ENCODE assay signal across 1 cellular context in the genomic region with DNA sequence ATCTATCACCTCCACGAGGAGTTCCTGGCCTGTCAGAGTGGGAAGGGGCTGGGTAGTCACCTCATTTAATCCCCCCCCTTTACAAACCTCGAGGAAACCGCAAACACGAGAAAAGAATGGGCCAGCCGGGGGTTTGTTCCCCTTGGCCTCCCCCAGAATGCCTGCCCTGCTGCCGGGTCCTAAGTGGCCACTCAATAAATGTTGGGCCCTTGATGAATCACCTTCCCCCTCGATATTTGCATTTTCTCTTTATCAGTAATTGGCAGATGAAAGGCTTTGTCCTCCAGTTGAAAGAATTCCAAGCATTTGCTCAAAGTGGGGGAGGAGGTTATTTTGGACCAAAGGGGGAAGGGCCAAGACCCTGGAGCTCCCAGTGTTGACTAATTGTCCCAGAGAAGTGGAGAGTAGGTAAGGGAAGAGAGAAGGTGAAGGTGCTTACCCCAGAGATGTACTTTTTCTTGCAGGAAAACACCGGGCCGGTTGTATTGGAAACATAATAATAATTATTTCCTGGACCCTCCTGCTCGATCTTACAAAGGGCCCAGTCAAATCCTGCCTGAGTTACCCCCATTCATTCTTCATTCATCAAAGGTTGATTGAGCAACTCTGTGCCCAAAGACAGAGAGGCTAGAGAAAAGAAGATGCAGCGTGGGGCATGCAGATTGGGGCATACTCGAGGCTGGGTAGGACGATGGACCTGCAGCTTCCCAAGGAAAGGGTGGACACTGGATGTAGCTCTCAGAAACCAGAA.
TF ChIP-seq lines count a peak whose summit lies in the region.

No MANE protein-coding gene starts in this region.

TF ChIP-seq in HepG2, 621 proteins besides CTCF, POLR2A, EP300 and RAD21 (continued from another document and continues in another):
- TF ChIP-seq, protein P1, sequence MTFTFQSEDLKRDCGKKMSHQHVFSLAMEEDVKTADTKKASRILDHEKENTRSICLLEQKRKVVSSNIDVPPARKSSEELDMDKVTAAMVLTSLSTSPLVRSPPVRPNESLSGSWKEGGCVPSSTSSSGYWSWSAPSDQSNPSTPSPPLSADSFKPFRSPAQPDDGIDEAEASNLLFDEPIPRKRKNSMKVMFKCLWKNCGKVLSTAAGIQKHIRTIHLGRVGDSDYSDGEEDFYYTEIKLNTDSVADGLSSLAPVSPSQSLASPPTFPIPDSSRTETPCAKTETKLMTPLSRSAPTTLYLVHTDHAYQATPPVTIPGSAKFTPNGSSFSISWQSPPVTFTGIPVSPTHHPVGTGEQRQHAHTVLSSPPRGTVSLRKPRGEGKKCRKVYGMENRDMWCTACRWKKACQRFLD (CRISPR knock-in tag; IDR thresholded peaks at IDR 0.05; ENCODE audit: borderline replicate concordance) = no peak
- TF ChIP-seq AGO1 (IDR thresholded peaks at IDR 0.05; ENCODE audit: low read depth, low read length, poor library complexity, severe bottlenecking) (no peak), ZNF782 (CRISPR knock-in tag; IDR thresholded peaks at IDR 0.05; ENCODE audit: borderline replicate concordance) (no peak), NAIF1 (CRISPR knock-in tag; IDR thresholded peaks at IDR 0.05; ENCODE audit: borderline replicate concordance) (no peak), ZNF33B (CRISPR knock-in tag; IDR thresholded peaks at IDR 0.05) (no peak), ZMAT3 (CRISPR knock-in tag; conservative IDR thresholded peaks at IDR 0.05) (no peak), MBD4 (IDR thresholded peaks at IDR 0.05; ENCODE audit: borderline replicate concordance, low read length) (no peak), CREB1 (IDR thresholded peaks at IDR 0.05) (no peak), CREB1 (CRISPR knock-in tag; IDR thresholded peaks at IDR 0.05) (no peak), CBX1 (IDR thresholded peaks at IDR 0.05; ENCODE audit: low read depth) (no peak), ATF1 (CRISPR knock-in tag; IDR thresholded peaks at IDR 0.05) (no peak), ZNF382 (CRISPR knock-in tag; IDR thresholded peaks at IDR 0.05; ENCODE audit: borderline replicate concordance) (no peak), NCOA2 (CRISPR knock-in tag; IDR thresholded peaks at IDR 0.05) (peak; percentile 53; the same call in 1 of the 2 replicates), MED8 (CRISPR knock-in tag; IDR thresholded peaks at IDR 0.05; ENCODE audit: insufficient replicate concordance) (no peak), TBX3 (IDR thresholded peaks at IDR 0.05; ENCODE audit: borderline replicate concordance) (no peak), SKI (IDR thresholded peaks at IDR 0.05; ENCODE audit: partially characterized antibody) (no peak), RARG (CRISPR knock-in tag; IDR thresholded peaks at IDR 0.05; ENCODE audit: low read depth) (no peak), SMARCC2 (IDR thresholded peaks at IDR 0.05) (no peak), ZNF34 (CRISPR knock-in tag; IDR thresholded peaks at IDR 0.05; ENCODE audit: borderline replicate concordance) (no peak), ZNF83 (CRISPR knock-in tag; IDR thresholded peaks at IDR 0.05; ENCODE audit: borderline replicate concordance) (no peak), ZNF230 (CRISPR knock-in tag; IDR thresholded peaks at IDR 0.05) (no peak), ZNF749 (CRISPR knock-in tag; IDR thresholded peaks at IDR 0.05; ENCODE audit: borderline replicate concordance) (no peak), ZBTB20 (CRISPR knock-in tag; IDR thresholded peaks at IDR 0.05; ENCODE audit: borderline replicate concordance, low read depth) (no peak), NFIB (CRISPR knock-in tag; IDR thresholded peaks at IDR 0.05; ENCODE audit: borderline replicate concordance) (no peak), ZBTB21 (CRISPR knock-in tag; IDR thresholded peaks at IDR 0.05) (no peak), ZNF44 (CRISPR knock-in tag; IDR thresholded peaks at IDR 0.05) (no peak), PRPF4 (IDR thresholded peaks at IDR 0.05; ENCODE audit: low read depth, low read length, poor library complexity, severe bottlenecking) (peak; percentile 68), HNRNPH1 (optimal IDR thresholded peaks at IDR 0.05; ENCODE audit: low read depth, low read length) (no peak), ZNF460 (CRISPR knock-in tag; IDR thresholded peaks at IDR 0.05; ENCODE audit: borderline replicate concordance) (no peak), SMAD1 (CRISPR knock-in tag; IDR thresholded peaks at IDR 0.05; ENCODE audit: borderline replicate concordance, low read depth) (no peak), TBL1XR1 (IDR thresholded peaks at IDR 0.05; ENCODE audit: borderline replicate concordance, low read length, partially characterized antibody) (no peak), AGO2 (optimal IDR thresholded peaks at IDR 0.05; ENCODE audit: low read depth, low read length) (no peak), MAFF (IDR thresholded peaks at IDR 0.05; ENCODE audit: low read depth, low read length) (no peak), HMG20B (CRISPR knock-in tag; conservative IDR thresholded peaks at IDR 0.05) (no peak), SP5 (CRISPR knock-in tag; IDR thresholded peaks at IDR 0.05; ENCODE audit: borderline replicate concordance, low read depth) (no peak), ZNF709 (CRISPR knock-in tag; IDR thresholded peaks at IDR 0.05) (no peak), ZNF33A (CRISPR knock-in tag; IDR thresholded peaks at IDR 0.05; ENCODE audit: borderline replicate concordance) (no peak), ATF7-NPFF (CRISPR knock-in tag; IDR thresholded peaks at IDR 0.05; ENCODE audit: low read depth) (no peak), RFX3 (CRISPR knock-in tag; IDR thresholded peaks at IDR 0.05) (no peak)
- TF ChIP-seq, protein P2, sequence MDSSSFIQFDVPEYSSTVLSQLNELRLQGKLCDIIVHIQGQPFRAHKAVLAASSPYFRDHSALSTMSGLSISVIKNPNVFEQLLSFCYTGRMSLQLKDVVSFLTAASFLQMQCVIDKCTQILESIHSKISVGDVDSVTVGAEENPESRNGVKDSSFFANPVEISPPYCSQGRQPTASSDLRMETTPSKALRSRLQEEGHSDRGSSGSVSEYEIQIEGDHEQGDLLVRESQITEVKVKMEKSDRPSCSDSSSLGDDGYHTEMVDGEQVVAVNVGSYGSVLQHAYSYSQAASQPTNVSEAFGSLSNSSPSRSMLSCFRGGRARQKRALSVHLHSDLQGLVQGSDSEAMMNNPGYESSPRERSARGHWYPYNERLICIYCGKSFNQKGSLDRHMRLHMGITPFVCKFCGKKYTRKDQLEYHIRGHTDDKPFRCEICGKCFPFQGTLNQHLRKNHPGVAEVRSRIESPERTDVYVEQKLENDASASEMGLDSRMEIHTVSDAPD (CRISPR knock-in tag; IDR thresholded peaks at IDR 0.05) = no peak
- TF ChIP-seq, protein P3, sequence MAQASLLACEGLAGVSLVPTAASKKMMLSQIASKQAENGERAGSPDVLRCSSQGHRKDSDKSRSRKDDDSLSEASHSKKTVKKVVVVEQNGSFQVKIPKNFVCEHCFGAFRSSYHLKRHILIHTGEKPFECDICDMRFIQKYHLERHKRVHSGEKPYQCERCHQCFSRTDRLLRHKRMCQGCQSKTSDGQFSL (CRISPR knock-in tag; IDR thresholded peaks at IDR 0.05) = no peak
- TF ChIP-seq, protein P4, sequence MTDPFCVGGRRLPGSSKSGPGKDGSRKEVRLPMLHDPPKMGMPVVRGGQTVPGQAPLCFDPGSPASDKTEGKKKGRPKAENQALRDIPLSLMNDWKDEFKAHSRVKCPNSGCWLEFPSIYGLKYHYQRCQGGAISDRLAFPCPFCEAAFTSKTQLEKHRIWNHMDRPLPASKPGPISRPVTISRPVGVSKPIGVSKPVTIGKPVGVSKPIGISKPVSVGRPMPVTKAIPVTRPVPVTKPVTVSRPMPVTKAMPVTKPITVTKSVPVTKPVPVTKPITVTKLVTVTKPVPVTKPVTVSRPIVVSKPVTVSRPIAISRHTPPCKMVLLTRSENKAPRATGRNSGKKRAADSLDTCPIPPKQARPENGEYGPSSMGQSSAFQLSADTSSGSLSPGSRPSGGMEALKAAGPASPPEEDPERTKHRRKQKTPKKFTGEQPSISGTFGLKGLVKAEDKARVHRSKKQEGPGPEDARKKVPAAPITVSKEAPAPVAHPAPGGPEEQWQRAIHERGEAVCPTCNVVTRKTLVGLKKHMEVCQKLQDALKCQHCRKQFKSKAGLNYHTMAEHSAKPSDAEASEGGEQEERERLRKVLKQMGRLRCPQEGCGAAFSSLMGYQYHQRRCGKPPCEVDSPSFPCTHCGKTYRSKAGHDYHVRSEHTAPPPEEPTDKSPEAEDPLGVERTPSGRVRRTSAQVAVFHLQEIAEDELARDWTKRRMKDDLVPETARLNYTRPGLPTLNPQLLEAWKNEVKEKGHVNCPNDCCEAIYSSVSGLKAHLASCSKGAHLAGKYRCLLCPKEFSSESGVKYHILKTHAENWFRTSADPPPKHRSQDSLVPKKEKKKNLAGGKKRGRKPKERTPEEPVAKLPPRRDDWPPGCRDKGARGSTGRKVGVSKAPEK (CRISPR knock-in tag; IDR thresholded peaks at IDR 0.05; ENCODE audit: borderline replicate concordance) = no peak
- TF ChIP-seq, protein P5, sequence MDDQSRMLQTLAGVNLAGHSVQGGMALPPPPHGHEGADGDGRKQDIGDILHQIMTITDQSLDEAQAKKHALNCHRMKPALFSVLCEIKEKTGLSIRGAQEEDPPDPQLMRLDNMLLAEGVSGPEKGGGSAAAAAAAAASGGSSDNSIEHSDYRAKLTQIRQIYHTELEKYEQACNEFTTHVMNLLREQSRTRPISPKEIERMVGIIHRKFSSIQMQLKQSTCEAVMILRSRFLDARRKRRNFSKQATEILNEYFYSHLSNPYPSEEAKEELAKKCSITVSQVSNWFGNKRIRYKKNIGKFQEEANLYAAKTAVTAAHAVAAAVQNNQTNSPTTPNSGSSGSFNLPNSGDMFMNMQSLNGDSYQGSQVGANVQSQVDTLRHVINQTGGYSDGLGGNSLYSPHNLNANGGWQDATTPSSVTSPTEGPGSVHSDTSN (CRISPR knock-in tag; IDR thresholded peaks at IDR 0.05; ENCODE audit: borderline replicate concordance) = no peak
- TF ChIP-seq, protein P6, sequence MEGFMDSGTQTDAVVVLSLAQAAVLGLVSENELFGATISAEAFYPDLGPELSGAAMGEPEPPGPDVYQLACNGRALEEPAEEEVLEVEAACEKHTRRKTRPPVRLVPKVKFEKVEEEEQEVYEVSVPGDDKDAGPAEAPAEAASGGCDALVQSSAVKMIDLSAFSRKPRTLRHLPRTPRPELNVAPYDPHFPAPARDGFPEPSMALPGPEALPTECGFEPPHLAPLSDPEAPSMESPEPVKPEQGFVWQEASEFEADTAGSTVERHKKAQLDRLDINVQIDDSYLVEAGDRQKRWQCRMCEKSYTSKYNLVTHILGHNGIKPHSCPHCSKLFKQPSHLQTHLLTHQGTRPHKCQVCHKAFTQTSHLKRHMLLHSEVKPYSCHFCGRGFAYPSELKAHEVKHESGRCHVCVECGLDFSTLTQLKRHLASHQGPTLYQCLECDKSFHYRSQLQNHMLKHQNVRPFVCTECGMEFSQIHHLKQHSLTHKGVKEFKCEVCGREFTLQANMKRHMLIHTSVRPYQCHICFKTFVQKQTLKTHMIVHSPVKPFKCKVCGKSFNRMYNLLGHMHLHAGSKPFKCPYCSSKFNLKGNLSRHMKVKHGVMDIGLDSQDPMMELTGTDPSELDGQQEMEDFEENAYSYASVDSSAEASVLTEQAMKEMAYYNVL (CRISPR knock-in tag; IDR thresholded peaks at IDR 0.05; ENCODE audit: borderline replicate concordance) = no peak
- TF ChIP-seq, protein P7, sequence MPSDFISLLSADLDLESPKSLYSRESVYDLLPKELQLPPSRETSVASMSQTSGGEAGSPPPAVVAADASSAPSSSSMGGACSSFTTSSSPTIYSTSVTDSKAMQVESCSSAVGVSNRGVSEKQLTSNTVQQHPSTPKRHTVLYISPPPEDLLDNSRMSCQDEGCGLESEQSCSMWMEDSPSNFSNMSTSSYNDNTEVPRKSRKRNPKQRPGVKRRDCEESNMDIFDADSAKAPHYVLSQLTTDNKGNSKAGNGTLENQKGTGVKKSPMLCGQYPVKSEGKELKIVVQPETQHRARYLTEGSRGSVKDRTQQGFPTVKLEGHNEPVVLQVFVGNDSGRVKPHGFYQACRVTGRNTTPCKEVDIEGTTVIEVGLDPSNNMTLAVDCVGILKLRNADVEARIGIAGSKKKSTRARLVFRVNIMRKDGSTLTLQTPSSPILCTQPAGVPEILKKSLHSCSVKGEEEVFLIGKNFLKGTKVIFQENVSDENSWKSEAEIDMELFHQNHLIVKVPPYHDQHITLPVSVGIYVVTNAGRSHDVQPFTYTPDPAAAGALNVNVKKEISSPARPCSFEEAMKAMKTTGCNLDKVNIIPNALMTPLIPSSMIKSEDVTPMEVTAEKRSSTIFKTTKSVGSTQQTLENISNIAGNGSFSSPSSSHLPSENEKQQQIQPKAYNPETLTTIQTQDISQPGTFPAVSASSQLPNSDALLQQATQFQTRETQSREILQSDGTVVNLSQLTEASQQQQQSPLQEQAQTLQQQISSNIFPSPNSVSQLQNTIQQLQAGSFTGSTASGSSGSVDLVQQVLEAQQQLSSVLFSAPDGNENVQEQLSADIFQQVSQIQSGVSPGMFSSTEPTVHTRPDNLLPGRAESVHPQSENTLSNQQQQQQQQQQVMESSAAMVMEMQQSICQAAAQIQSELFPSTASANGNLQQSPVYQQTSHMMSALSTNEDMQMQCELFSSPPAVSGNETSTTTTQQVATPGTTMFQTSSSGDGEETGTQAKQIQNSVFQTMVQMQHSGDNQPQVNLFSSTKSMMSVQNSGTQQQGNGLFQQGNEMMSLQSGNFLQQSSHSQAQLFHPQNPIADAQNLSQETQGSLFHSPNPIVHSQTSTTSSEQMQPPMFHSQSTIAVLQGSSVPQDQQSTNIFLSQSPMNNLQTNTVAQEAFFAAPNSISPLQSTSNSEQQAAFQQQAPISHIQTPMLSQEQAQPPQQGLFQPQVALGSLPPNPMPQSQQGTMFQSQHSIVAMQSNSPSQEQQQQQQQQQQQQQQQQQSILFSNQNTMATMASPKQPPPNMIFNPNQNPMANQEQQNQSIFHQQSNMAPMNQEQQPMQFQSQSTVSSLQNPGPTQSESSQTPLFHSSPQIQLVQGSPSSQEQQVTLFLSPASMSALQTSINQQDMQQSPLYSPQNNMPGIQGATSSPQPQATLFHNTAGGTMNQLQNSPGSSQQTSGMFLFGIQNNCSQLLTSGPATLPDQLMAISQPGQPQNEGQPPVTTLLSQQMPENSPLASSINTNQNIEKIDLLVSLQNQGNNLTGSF (CRISPR knock-in tag; IDR thresholded peaks at IDR 0.05) = no peak
- TF ChIP-seq, protein P8, sequence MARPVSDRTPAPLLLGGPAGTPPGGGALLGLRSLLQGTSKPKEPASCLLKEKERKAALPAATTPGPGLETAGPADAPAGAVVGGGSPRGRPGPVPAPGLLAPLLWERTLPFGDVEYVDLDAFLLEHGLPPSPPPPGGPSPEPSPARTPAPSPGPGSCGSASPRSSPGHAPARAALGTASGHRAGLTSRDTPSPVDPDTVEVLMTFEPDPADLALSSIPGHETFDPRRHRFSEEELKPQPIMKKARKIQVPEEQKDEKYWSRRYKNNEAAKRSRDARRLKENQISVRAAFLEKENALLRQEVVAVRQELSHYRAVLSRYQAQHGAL (CRISPR knock-in tag; IDR thresholded peaks at IDR 0.05; ENCODE audit: not compliant biosample characterization) = no peak
- TF ChIP-seq, protein P9, sequence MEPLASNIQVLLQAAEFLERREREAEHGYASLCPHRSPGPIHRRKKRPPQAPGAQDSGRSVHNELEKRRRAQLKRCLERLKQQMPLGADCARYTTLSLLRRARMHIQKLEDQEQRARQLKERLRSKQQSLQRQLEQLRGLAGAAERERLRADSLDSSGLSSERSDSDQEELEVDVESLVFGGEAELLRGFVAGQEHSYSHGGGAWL (CRISPR knock-in tag; IDR thresholded peaks at IDR 0.05) = no peak
- TF ChIP-seq, protein P10, sequence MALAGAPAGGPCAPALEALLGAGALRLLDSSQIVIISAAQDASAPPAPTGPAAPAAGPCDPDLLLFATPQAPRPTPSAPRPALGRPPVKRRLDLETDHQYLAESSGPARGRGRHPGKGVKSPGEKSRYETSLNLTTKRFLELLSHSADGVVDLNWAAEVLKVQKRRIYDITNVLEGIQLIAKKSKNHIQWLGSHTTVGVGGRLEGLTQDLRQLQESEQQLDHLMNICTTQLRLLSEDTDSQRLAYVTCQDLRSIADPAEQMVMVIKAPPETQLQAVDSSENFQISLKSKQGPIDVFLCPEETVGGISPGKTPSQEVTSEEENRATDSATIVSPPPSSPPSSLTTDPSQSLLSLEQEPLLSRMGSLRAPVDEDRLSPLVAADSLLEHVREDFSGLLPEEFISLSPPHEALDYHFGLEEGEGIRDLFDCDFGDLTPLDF (CRISPR knock-in tag; IDR thresholded peaks at IDR 0.05) = no peak
